Comparison of ENCODE assay signal across 2 cellular contexts in the genomic region with DNA sequence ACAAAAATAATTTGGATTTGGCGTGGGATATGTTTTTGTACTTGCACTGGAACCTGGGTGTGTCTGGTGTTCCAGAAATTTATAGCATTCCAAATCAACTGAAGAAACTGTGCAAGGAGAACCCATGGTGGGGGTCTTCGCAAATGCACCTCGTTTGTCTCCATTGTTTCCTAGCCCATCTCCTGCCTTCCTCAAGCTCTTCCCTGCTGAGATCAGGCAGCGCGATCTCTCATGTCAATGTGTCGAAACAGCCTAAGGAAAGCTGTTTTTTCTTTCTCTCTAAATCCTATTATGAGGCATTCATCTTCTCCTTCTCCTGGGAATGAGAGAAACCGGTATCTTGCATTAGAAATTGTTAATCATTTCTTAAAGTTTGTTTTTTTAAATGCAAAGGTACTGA.
A peak's percentile ranks its signal among the peaks of the same experiment; 100 is the strongest.
TF ChIP-seq lines count a peak whose summit lies in the region.

No MANE protein-coding gene starts in this region.

TF ChIP-seq in A549, 52 proteins besides CTCF, POLR2A, EP300 and RAD21:
- TF ChIP-seq GATA3 (IDR thresholded peaks at IDR 0.05; ENCODE audit: borderline replicate concordance) (no peak), CHD4 (IDR thresholded peaks at IDR 0.05; ENCODE audit: borderline replicate concordance) (no peak), TP53 (CRISPR knock-in tag; IDR thresholded peaks at IDR 0.05) (no peak), PHF8 (IDR thresholded peaks at IDR 0.05; ENCODE audit: borderline replicate concordance, low read depth) (no peak)

TF ChIP-seq in H1, 55 proteins besides CTCF, POLR2A, EP300 and RAD21:
- peak; percentile 37 for TF ChIP-seq NANOG (IDR thresholded peaks at IDR 0.05; ENCODE audit: insufficient read depth, low read depth, low read length, poor library complexity, severe bottlenecking)
- TF ChIP-seq, protein P1, sequence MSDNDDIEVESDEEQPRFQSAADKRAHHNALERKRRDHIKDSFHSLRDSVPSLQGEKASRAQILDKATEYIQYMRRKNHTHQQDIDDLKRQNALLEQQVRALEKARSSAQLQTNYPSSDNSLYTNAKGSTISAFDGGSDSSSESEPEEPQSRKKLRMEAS (IDR thresholded peaks at IDR 0.05) = no peak
